In the genomic region with DNA sequence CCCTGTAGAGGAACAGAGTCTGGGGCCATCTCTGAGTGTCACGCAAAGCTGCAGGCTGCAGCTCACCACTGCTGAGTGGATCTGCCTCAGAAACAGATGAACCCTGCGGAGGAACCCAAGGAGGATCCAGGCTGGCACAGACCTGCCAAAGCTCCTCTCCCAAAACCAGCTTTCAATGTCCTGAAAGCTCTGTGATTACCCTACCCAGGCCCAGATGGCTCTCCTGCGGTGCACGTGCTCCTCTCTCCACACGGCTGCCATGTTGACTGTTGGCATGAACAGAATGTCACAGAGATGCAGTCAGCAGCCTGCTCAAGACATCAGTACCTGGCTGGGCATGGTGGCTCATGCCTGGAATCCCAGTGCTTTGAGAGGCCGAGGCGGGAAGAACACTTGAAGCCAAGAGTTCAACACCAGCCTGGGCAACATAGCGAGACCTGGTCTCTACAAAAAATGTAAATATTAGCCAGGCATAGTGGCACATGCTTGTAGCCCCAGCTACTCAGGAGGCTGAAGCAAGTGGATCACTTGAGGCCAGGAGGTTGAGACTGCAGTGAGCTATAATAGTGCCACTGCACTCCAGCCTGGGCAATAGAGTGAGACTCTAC, we compare ENCODE assay signal across 28 cellular contexts.
"Had no signal": no experiment of that assay in that cellular context is flagged by ENCODE, and none has a peak within 500 bp of the region (broad histone marks: within the 10 kb centered on the region; RNA-seq: fewer than 3 reads in every experiment).

No MANE protein-coding gene starts in this region.

- H3K4me1 Mint-ChIP-seq: activated CD4-positive, alpha-beta memory T cell treated with anti-CD3 and anti-CD28 coated beads, Interleukin-2, amount 10 ng/mL, durations not matched to agents 7 days and 5 days; activated naive CD8-positive, alpha-beta T cell treated with anti-CD3 and anti-CD28 coated beads, Interleukin-2, amount 10 ng/mL, durations not matched to agents 7 days and 5 days had no signal

- H3K36me3 Mint-ChIP-seq: activated naive CD8-positive, alpha-beta T cell treated with anti-CD3 and anti-CD28 coated beads, Interleukin-2, amount 10 ng/mL, durations not matched to agents 7 days and 5 days had no signal

- H3K4me3 Mint-ChIP-seq: activated CD4-positive, alpha-beta memory T cell treated with anti-CD3 and anti-CD28 coated beads, Interleukin-2, amount 10 ng/mL, durations not matched to agents 7 days and 5 days; activated naive CD8-positive, alpha-beta T cell treated with anti-CD3 and anti-CD28 coated beads, Interleukin-2, amount 10 ng/mL, durations not matched to agents 7 days and 5 days had no signal

- H3K27me3 Mint-ChIP-seq: activated CD4-positive, alpha-beta memory T cell treated with anti-CD3 and anti-CD28 coated beads, Interleukin-2, amount 10 ng/mL, durations not matched to agents 7 days and 5 days had no signal

- DNase-seq: activated CD4-positive, alpha-beta memory T cell treated with anti-CD3 and anti-CD28 coated beads, Interleukin-2, amount 10 ng/mL, durations not matched to agents 7 days and 5 days; activated CD4-positive, alpha-beta T cell treated with anti-CD3 and anti-CD28 coated beads for 1 hour; activated CD4-positive, alpha-beta T cell treated with anti-CD3 and anti-CD28 coated beads for 48 hours; activated CD4-positive, CD25-positive, alpha-beta regulatory T cell; activated effector memory CD4-positive, alpha-beta T cell treated with Interleukin-2 at 50 U/mL for 16 hours; activated naive CD4-positive, alpha-beta T cell treated with anti-CD3 and anti-CD28 coated beads, Interleukin-2, amount 50 U/mL, for 16 hours; activated naive CD8-positive, alpha-beta T cell treated with anti-CD3 and anti-CD28 coated beads, Interleukin-2, amount 10 ng/mL, durations not matched to agents 7 days and 5 days; activated T-cell treated with anti-CD3 and anti-CD28 coated beads, Interleukin-2, amount 50 U/mL, for 48 hours; amygdala; MM.1S; MV-4-11; NCI-H1092; NCI-H1436 treated with DMSO at 0.1 percent for 48 hours; NCI-H1694 treated with DMSO at 0.1 percent for 48 hours; NCI-H2029; NCI-H510A; NCI-H526; NCI-H748 treated with DMSO at 0.1 percent for 48 hours; NK-92 treated with Interleukin-12 subunit alpha and Interleukin-12 subunit beta, amount 100 ng/mL, for 24 hours; PC-3; Peyer's patch; RPMI8226; SIG-M5; SW 1271; T-helper 1 cell; T-helper 2 cell; T-helper 9 cell; WERI-Rb-1 had no signal

- H3K27ac Mint-ChIP-seq: activated CD4-positive, alpha-beta memory T cell treated with anti-CD3 and anti-CD28 coated beads, Interleukin-2, amount 10 ng/mL, durations not matched to agents 7 days and 5 days; activated naive CD8-positive, alpha-beta T cell treated with anti-CD3 and anti-CD28 coated beads, Interleukin-2, amount 10 ng/mL, durations not matched to agents 7 days and 5 days had no signal
